Comparison of ENCODE assay signal across 38 cellular contexts in the genomic region with DNA sequence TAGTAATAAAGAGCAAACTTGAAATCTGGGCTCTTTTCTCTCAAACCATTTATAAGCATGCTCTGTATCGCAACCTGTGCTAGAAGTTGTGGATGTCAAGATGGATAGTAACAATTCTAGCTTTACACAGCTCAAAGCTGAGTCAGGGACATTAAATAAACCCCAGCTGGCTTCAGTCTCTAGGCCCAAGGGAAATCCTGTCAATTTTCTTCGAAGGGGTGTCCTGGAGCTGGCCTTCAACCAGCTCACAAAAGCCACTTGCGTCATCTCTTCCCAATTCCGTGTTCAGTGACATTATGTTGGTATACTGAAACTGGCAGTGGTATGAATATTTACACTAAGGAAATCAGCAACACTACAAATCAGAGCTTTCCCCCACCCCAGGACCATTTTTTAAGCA.
"Had no signal": no experiment of that assay in that cellular context is flagged by ENCODE, and none has a peak within 500 bp of the region (broad histone marks: within the 10 kb centered on the region; RNA-seq: fewer than 3 reads in every experiment).

No MANE protein-coding gene starts in this region.

- DNase-seq: activated B cell treated with CpG ODN at 0.5 μM for 24 hours; activated CD4-positive, alpha-beta memory T cell treated with anti-CD3 and anti-CD28 coated beads for 36 hours; activated CD4-positive, alpha-beta T cell treated with anti-CD3 and anti-CD28 coated beads for 4 hours; activated CD4-positive, alpha-beta T cell treated with anti-CD3 and anti-CD28 coated beads, Interleukin-2, amount 10 ng/mL, durations not matched to agents 24 days and 14 days; activated CD4-positive, alpha-beta T cell treated with anti-CD3 and anti-CD28 coated beads, Interleukin-2, amount 50 U/mL, for 1 hour; activated CD4-positive, alpha-beta T cell treated with anti-CD3 and anti-CD28 coated beads, Interleukin-2, amount 50 U/mL, for 4 hours; activated CD4-positive, CD25-positive, alpha-beta regulatory T cell treated with anti-CD3 and anti-CD28 coated beads, Interleukin-2, amount 50 U/mL, for 72 hours; activated CD8-positive, alpha-beta memory T cell treated with anti-CD3 and anti-CD28 coated beads, Interleukin-2, amount 50 U/mL, for 4 hours; activated CD8-positive, alpha-beta T cell treated with anti-CD3 and anti-CD28 coated beads for 36 hours; activated effector memory CD4-positive, alpha-beta T cell treated with anti-CD3 and anti-CD28 coated beads, Interleukin-2, amount 50 U/mL, for 16 hours; activated gamma-delta T cell treated with Interleukin-2 at 50 U/mL for 16 hours; activated naive CD4-positive, alpha-beta T cell; activated naive CD4-positive, alpha-beta T cell treated with anti-CD3 and anti-CD28 coated beads for 36 hours; activated naive CD4-positive, alpha-beta T cell treated with anti-CD3 and anti-CD28 coated beads, Interleukin-2, amount 50 U/mL, for 16 hours; activated naive CD8-positive, alpha-beta T cell treated with anti-CD3 and anti-CD28 coated beads for 36 hours; activated T-cell treated with anti-CD3 and anti-CD28 coated beads for 4 hours; activated T-cell treated with anti-CD3 and anti-CD28 coated beads, Interleukin-2, amount 50 U/mL, for 1 hour; activated T-cell treated with anti-CD3 and anti-CD28 coated beads, Interleukin-2, amount 50 U/mL, for 4 hours; activated T-cell treated with anti-CD3 and anti-CD28 coated beads, Interleukin-2, amount 50 U/mL, for 72 hours; adrenal gland; amniotic stem cell; aorta; body of pancreas; brain microvascular endothelial cell; caudate nucleus; cerebellar nuclear complex; T-helper 1 cell; T-helper 2 cell; T-helper 9 cell had no signal

- H3K9me3 Mint-ChIP-seq: activated B cell treated with CpG ODN at 0.5 μM for 24 hours; activated CD4-positive, alpha-beta memory T cell treated with anti-CD3 and anti-CD28 coated beads for 36 hours; activated CD4-positive, alpha-beta T cell treated with anti-CD3 and anti-CD28 coated beads, Interleukin-2, amount 10 ng/mL, durations not matched to agents 24 days and 14 days; activated CD8-positive, alpha-beta T cell treated with anti-CD3 and anti-CD28 coated beads for 36 hours; activated naive CD4-positive, alpha-beta T cell treated with anti-CD3 and anti-CD28 coated beads for 36 hours; activated naive CD4-positive, alpha-beta T cell treated with anti-CD3 and anti-CD28 coated beads, Interleukin-2, amount 50 U/mL, for 72 hours; activated naive CD8-positive, alpha-beta T cell treated with anti-CD3 and anti-CD28 coated beads for 36 hours; activated T-cell treated with anti-CD3 and anti-CD28 coated beads, Interleukin-2, amount 50 U/mL, for 4 hours; activated T-cell treated with anti-CD3 and anti-CD28 coated beads, Interleukin-2, amount 50 U/mL, for 72 hours; activated T-helper 1 cell treated with anti-CD3 and anti-CD28 coated beads, Interleukin-12 subunit alpha, Interleukin-12 subunit beta, Interleukin-2, Interleukin-4 antibody, amounts not matched to agents 30 ng/mL and 10 ng/mL and 1 ng/mL, durations not matched to agents 14 hours and 24 hours and 36 hours; activated T-helper 17 cell treated with anti-CD3 and anti-CD28 coated beads, Interleukin-2, amount 50 U/mL, for 72 hours; central memory CD8-positive, alpha-beta T cell; T-helper 1 cell treated with Interleukin-12 subunit alpha and Interleukin-12 subunit beta and Interleukin-4 antibody, amounts not matched to agents 30 μg/mL and 1 μg/mL, for 36 hours; T-helper 2 cell treated with Interferon-gamma antibody and Interleukin-4, amounts not matched to agents 5 μg/mL and 100 μg/mL, for 36 hours had no signal

- H3K4me1 Mint-ChIP-seq: activated B cell treated with CpG ODN at 0.5 μM for 24 hours; activated CD4-positive, alpha-beta T cell treated with anti-CD3 and anti-CD28 coated beads, Interleukin-2, amount 10 ng/mL, durations not matched to agents 24 days and 14 days; activated naive CD8-positive, alpha-beta T cell treated with anti-CD3 and anti-CD28 coated beads for 36 hours; activated T-helper 17 cell treated with anti-CD3 and anti-CD28 coated beads, Interleukin-2, amount 50 U/mL, for 72 hours; central memory CD8-positive, alpha-beta T cell had no signal

- H3K27ac ChIP-seq: adrenal gland, body of pancreas, brain microvascular endothelial cell, breast epithelium, cardiac muscle cell, VCaP had no signal

- H3K4me1 ChIP-seq: adrenal gland, body of pancreas, breast epithelium had no signal

- H3K27me3 Mint-ChIP-seq: activated CD4-positive, alpha-beta T cell treated with anti-CD3 and anti-CD28 coated beads, Interleukin-2, amount 10 ng/mL, durations not matched to agents 24 days and 14 days had no signal

- H3K9me3 ChIP-seq: adrenal gland, body of pancreas, breast epithelium had no signal

- H3K36me3 ChIP-seq: adrenal gland, brain microvascular endothelial cell, breast epithelium, cardiac muscle cell had no signal

- H3K4me3 Mint-ChIP-seq: activated B cell treated with CpG ODN at 0.5 μM for 24 hours; activated CD4-positive, alpha-beta memory T cell treated with anti-CD3 and anti-CD28 coated beads for 36 hours; activated CD4-positive, alpha-beta T cell treated with anti-CD3 and anti-CD28 coated beads, Interleukin-2, amount 10 ng/mL, durations not matched to agents 24 days and 14 days; activated CD8-positive, alpha-beta T cell treated with anti-CD3 and anti-CD28 coated beads for 36 hours; activated naive CD4-positive, alpha-beta T cell treated with anti-CD3 and anti-CD28 coated beads for 36 hours; activated naive CD8-positive, alpha-beta T cell treated with anti-CD3 and anti-CD28 coated beads for 36 hours; activated T-cell treated with anti-CD3 and anti-CD28 coated beads, Interleukin-2, amount 50 U/mL, for 4 hours; activated T-cell treated with anti-CD3 and anti-CD28 coated beads, Interleukin-2, amount 50 U/mL, for 72 hours; activated T-helper 1 cell treated with anti-CD3 and anti-CD28 coated beads, Interleukin-12 subunit alpha, Interleukin-12 subunit beta, Interleukin-2, Interleukin-4 antibody, amounts not matched to agents 30 ng/mL and 10 ng/mL and 1 ng/mL, durations not matched to agents 14 hours and 24 hours and 36 hours; activated T-helper 17 cell treated with anti-CD3 and anti-CD28 coated beads, Interleukin-2, amount 50 U/mL, for 72 hours; central memory CD8-positive, alpha-beta T cell; T-helper 1 cell treated with Interleukin-12 subunit alpha and Interleukin-12 subunit beta and Interleukin-4 antibody, amounts not matched to agents 30 μg/mL and 1 μg/mL, for 36 hours; T-helper 2 cell treated with Interferon-gamma antibody and Interleukin-4, amounts not matched to agents 5 μg/mL and 100 μg/mL, for 36 hours had no signal

- H3K27ac Mint-ChIP-seq: activated B cell treated with CpG ODN at 0.5 μM for 24 hours; activated CD4-positive, alpha-beta memory T cell treated with anti-CD3 and anti-CD28 coated beads for 36 hours; activated CD4-positive, alpha-beta T cell treated with anti-CD3 and anti-CD28 coated beads, Interleukin-2, amount 10 ng/mL, durations not matched to agents 24 days and 14 days; activated CD8-positive, alpha-beta T cell treated with anti-CD3 and anti-CD28 coated beads for 36 hours; activated naive CD4-positive, alpha-beta T cell treated with anti-CD3 and anti-CD28 coated beads for 36 hours; activated naive CD4-positive, alpha-beta T cell treated with anti-CD3 and anti-CD28 coated beads, Interleukin-2, amount 50 U/mL, for 72 hours; activated naive CD8-positive, alpha-beta T cell treated with anti-CD3 and anti-CD28 coated beads for 36 hours; activated T-cell treated with anti-CD3 and anti-CD28 coated beads, Interleukin-2, amount 50 U/mL, for 72 hours; activated T-helper 1 cell treated with anti-CD3 and anti-CD28 coated beads, Interleukin-12 subunit alpha, Interleukin-12 subunit beta, Interleukin-2, Interleukin-4 antibody, amounts not matched to agents 30 ng/mL and 10 ng/mL and 1 ng/mL, durations not matched to agents 14 hours and 24 hours and 36 hours; activated T-helper 17 cell treated with anti-CD3 and anti-CD28 coated beads, Interleukin-2, amount 50 U/mL, for 72 hours; T-helper 1 cell treated with Interleukin-12 subunit alpha and Interleukin-12 subunit beta and Interleukin-4 antibody, amounts not matched to agents 30 μg/mL and 1 μg/mL, for 36 hours; T-helper 2 cell treated with Interferon-gamma antibody and Interleukin-4, amounts not matched to agents 5 μg/mL and 100 μg/mL, for 36 hours had no signal

- ATAC-seq: activated CD8-positive, alpha-beta T cell treated with anti-CD3 and anti-CD28 coated beads for 36 hours; activated naive CD4-positive, alpha-beta T cell treated with anti-CD3 and anti-CD28 coated beads, Interleukin-2, amount 50 U/mL, for 72 hours; activated T-cell treated with anti-CD3 and anti-CD28 coated beads, Interleukin-2, amount 50 U/mL, for 4 hours; activated T-cell treated with anti-CD3 and anti-CD28 coated beads, Interleukin-2, amount 50 U/mL, for 72 hours; activated T-helper 17 cell treated with anti-CD3 and anti-CD28 coated beads, Interleukin-2, amount 50 U/mL, for 72 hours; body of pancreas had no signal

- H3K4me3 ChIP-seq: adrenal gland, body of pancreas, breast epithelium, cardiac muscle cell had no signal

- H3K36me3 Mint-ChIP-seq: activated CD4-positive, alpha-beta memory T cell treated with anti-CD3 and anti-CD28 coated beads for 36 hours; activated naive CD4-positive, alpha-beta T cell treated with anti-CD3 and anti-CD28 coated beads, Interleukin-2, amount 50 U/mL, for 72 hours; activated naive CD8-positive, alpha-beta T cell treated with anti-CD3 and anti-CD28 coated beads for 36 hours had no signal

- H3K27me3 ChIP-seq: adrenal gland, body of pancreas, brain microvascular endothelial cell, breast epithelium, cardiac muscle cell had no signal
